In genomic region chr12:101838628-101839323, GRCh38 we compare ENCODE assay signal across 12 cellular contexts. TPM values are rescaled to one million over a fixed set of nuclear protein-coding genes. Genes with fewer than 3 reads are reported as not detected.
DNase-seq lines count a peak whose midpoint lies in the region; ATAC-seq and TF ChIP-seq lines count a peak whose summit lies in the region.
"Had no signal": no experiment of that assay in that cellular context is flagged by ENCODE, and none has a peak within 500 bp of the region (broad histone marks: within the 10 kb centered on the region; RNA-seq: fewer than 3 reads in every experiment).

No MANE protein-coding gene starts in this region.

- peak; percentile 41 for ATAC-seq in GM18508 (IDR thresholded peaks at IDR 0.05; ENCODE audit: insufficient read depth, unreplicated experiment)
- ATAC-seq in GM21447 (IDR thresholded peaks at IDR 0.05; ENCODE audit: unreplicated experiment), result peak; percentile 74
- ATAC-seq in left colon, result no peak

- no peak overlapping the region for H3K27ac ChIP-seq in mesenchymal stem cell (ENCODE audit: low read length, poor library complexity, severe bottlenecking)
- peak overlapping the region in 1 of 5 donors; percentile 14 for H3K27ac ChIP-seq in stomach
- H3K27ac ChIP-seq: lower lobe of right lung, SK-N-MC had no signal

- H3K4me3 ChIP-seq in Jurkat, Clone E6-1 (ENCODE audit: low read length), result no peak overlapping the region
- H3K4me3 ChIP-seq in mesenchymal stem cell (ENCODE audit: insufficient read depth in 1 of 2, low read depth in 1 of 2, low read length in 2 of 2) (no peak overlapping the region), stomach (no peak overlapping the region)
- H3K4me3 ChIP-seq: lower lobe of right lung, SK-N-MC had no signal

- no peak overlapping the region for H3K9ac ChIP-seq in mesenchymal stem cell (ENCODE audit: low read length)

- H3K4me1 ChIP-seq in mesenchymal stem cell (ENCODE audit: control insufficient read depth, insufficient read depth, low read depth, low read length) (no peaks in the 10 kb centered on the region), stomach (peaks cover 0 to 12% (median 7%) of the 10 kb centered on the region in 4 donors)

- DNase-seq in Jurkat, Clone E6-1 (ENCODE audit: low read depth, low spot score), result peak; percentile 55
- DNase-seq in mesenchymal stem cell (no peak), COLO829 (ENCODE audit: low spot score) (no peak), erythroblast (lab: John Stamatoyannopoulos, UW) (no peak), stomach (no peak), left colon (no peak)
- DNase-seq: foreskin fibroblast, lower lobe of right lung, NCI-H2227 treated with DMSO at 0.1 percent for 48 hours had no signal

- no peak overlapping the region for H2BK120ac ChIP-seq in mesenchymal stem cell (ENCODE audit: low read depth, low read length)

- H3K79me1 ChIP-seq in mesenchymal stem cell (replicated peaks; ENCODE audit: low read length, poor library complexity, severe bottlenecking), result no peaks in the 10 kb centered on the region

- H3K4me2 ChIP-seq in mesenchymal stem cell (ENCODE audit: low read length, poor library complexity, severe bottlenecking), result no peak overlapping the region

- H2BK5ac ChIP-seq in mesenchymal stem cell (ENCODE audit: low read depth, low read length, poor library complexity, severe bottlenecking), result no peak overlapping the region

- H3K9me3 ChIP-seq in mesenchymal stem cell (ENCODE audit: control insufficient read depth, low read length) (no peaks in the 10 kb centered on the region), stomach (no peaks in the 10 kb centered on the region)
- H3K9me3 ChIP-seq: lower lobe of right lung had no signal

- H2AK5ac ChIP-seq in mesenchymal stem cell (ENCODE audit: low read length, severe bottlenecking), result no peak overlapping the region

- no peak overlapping the region for H3K14ac ChIP-seq in mesenchymal stem cell (ENCODE audit: low read length in 2 of 2)

- no peaks in the 10 kb centered on the region for H3K36me3 ChIP-seq in mesenchymal stem cell (ENCODE audit: control insufficient read depth in 1 of 2, insufficient read depth in 2 of 2, low read depth in 1 of 2, low read length in 2 of 2)
- no peaks in the 10 kb centered on the region for H3K36me3 ChIP-seq in stomach
- H3K36me3 ChIP-seq: lower lobe of right lung had no signal

- no peak overlapping the region for H4K91ac ChIP-seq in mesenchymal stem cell (ENCODE audit: low read length)

- intact Hi-C loops in stomach (cut with DNase I; ENCODE audit: low total_unique reads) (no loop called here), left colon (cut with DNase I, micrococcal nuclease) (loop anchor here (2.0 to 10.0 kb wide), 2 partner anchors 64 kb away; no protein-coding TSS in a partner anchor)

- TF ChIP-seq CTCF in stomach (IDR thresholded peaks at IDR 0.05), result no peak

- H3K4ac ChIP-seq in mesenchymal stem cell (ENCODE audit: low read depth in 1 of 2, low read length in 2 of 2), result no peak overlapping the region

- H3K27me3 ChIP-seq in mesenchymal stem cell (ENCODE audit: control insufficient read depth in 1 of 2, insufficient read depth in 1 of 2, low read length in 2 of 2), result no peaks in the 10 kb centered on the region
- H3K27me3 ChIP-seq in stomach, result no peaks in the 10 kb centered on the region

- H3K18ac ChIP-seq in mesenchymal stem cell (ENCODE audit: low read depth in 1 of 2, low read length in 2 of 2), result no peak overlapping the region

- peak overlapping the region in 1 of 2 experiments; percentile 45 for H2BK12ac ChIP-seq in mesenchymal stem cell (ENCODE audit: low read length in 2 of 2)

- H2AFZ ChIP-seq in mesenchymal stem cell (ENCODE audit: low read depth, low read length), result no peak overlapping the region

- TF ChIP-seq POLR2A in erythroblast (IDR thresholded peaks at IDR 0.05; ENCODE audit: low read length) (no peak), stomach (IDR thresholded peaks at IDR 0.05) (no peak)

- H3K23ac ChIP-seq in mesenchymal stem cell (ENCODE audit: low read length in 2 of 2), result no peak overlapping the region

- WGBS in mesenchymal stem cell, result 100% methylated on average over 1 of the region's 3 CpGs
- 63 to 88% (median 68%) methylated on average over 2 to 3 of the region's 3 CpGs for WGBS in stomach, 5 donors

- H2BK15ac ChIP-seq in mesenchymal stem cell (ENCODE audit: low read depth, poor library complexity, severe bottlenecking), result no peak overlapping the region

- TF ChIP-seq EP300 in stomach (IDR thresholded peaks at IDR 0.05), result no peak

- H4K8ac ChIP-seq in mesenchymal stem cell (ENCODE audit: low read length), result peak overlapping the region; percentile 30

RNA-seq across cellular contexts. Expression of gene GNPTAB, which starts 8.0 kb away (rescaled TPM):
- 22.3 TPM for polyA plus RNA-seq in Jurkat, Clone E6-1 (2012; ENCODE audit: insufficient read depth, insufficient read length)
- 38.0 TPM for polyA plus RNA-seq in mesenchymal stem cell (2013, experiment 1 of 2)
- polyA plus RNA-seq in mesenchymal stem cell (2013, experiment 2 of 2), result 39.2 TPM
- total RNA-seq in stomach (10 to 100 TPM; 15.8 to 63.2 (median 42.0) TPM), left colon (10 to 100 TPM; 90.2 to 95.1 TPM)
- polyA plus RNA-seq in stomach, result 10 to 100 TPM in 2 of 3 donors, 1 to 10 TPM in 1; 8.9 to 12.6 (median 11.5) TPM

RNA-seq across cellular contexts. Expression of gene DRAM1, which starts 38.6 kb away (rescaled TPM):
- 2.4 TPM for polyA plus RNA-seq in Jurkat, Clone E6-1 (2012; ENCODE audit: insufficient read depth, insufficient read length)
- polyA plus RNA-seq in mesenchymal stem cell (2013, experiment 1 of 2), result 85.6 TPM
- 87.7 TPM for polyA plus RNA-seq in mesenchymal stem cell (2013, experiment 2 of 2)
- total RNA-seq in stomach, result 10 to 100 TPM in 3 of 5 donors, 1 to 10 TPM in 1, under 1 TPM in 1; 0.89 to 71.8 (median 16.5) TPM
- 10 to 100 TPM in 2 of 3 donors, 1 to 10 TPM in 1; 8.2 to 16.3 (median 10.8) TPM for polyA plus RNA-seq in stomach
- total RNA-seq in left colon, result 1 to 10 TPM; 5.3 to 6.4 TPM
